ENCODE assay signal across 14 cellular contexts in the genomic region with DNA sequence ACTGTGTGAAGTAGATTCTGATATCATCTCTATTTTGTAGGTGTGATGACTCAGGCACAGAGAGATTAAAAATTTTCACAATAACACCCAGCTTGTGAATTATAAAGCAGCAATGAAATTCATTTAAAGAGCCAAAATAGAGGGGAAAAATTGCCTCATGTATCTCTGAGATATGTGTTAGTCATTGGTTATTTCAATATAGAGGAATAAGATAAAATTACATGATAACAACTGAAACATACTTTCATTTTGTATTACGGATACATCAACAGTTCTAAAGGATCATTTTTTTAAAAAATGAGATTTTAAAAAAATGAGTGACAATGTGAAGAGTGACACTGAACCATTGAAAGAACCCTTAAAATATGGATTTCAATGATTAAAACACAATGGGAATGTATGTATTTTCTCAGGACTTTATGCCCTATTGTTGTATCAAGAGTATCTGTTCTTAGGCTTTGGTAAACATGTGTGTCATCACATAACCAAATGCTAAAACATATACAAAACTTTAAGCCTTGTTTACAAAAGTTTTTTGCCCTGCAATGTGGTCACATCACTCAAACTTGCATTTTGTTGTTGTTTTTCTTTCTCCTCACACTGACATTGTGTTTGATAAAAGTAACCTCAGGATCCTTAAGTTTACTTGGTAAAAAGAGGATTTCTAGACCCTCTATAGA.
DNase-seq lines count a peak whose midpoint lies in the region; ATAC-seq and TF ChIP-seq lines count a peak whose summit lies in the region.
"Had no signal": no experiment of that assay in that cellular context is flagged by ENCODE, and none has a peak within 500 bp of the region (broad histone marks: within the 10 kb centered on the region; RNA-seq: fewer than 3 reads in every experiment).

No MANE protein-coding gene starts in this region.

- no peak overlapping the region for H2BK20ac ChIP-seq in H9 (ENCODE audit: low read depth, low read length, poor library complexity, severe bottlenecking)

- DNase-seq in H9 (no peak), SJSA1 (ENCODE audit: low read depth in 1 of 2, low spot score in 2 of 2) (peak in 1 of 2 experiments; percentile 58), endodermal cell (no peak), omental fat pad (ENCODE audit: low spot score) (no peak)
- no peak for DNase-seq in central memory CD4-positive, alpha-beta T cell
- DNase-seq in effector memory CD4-positive, alpha-beta T cell, result no peak
- DNase-seq: activated CD4-positive, alpha-beta T cell treated with anti-CD3 and anti-CD28 coated beads for 4 hours; activated T-cell treated with anti-CD3 and anti-CD28 coated beads, Interleukin-2, amount 50 U/mL, for 48 hours; DMS79 treated with DMSO at 0.1 percent for 48 hours; NCI-H526; stimulated activated CD4-positive, alpha-beta T cell treated with anti-CD3 and anti-CD28 coated beads, Interleukin-1b, Interleukin-23, amount 100 ng/mL, for 48 hours had no signal

- H3K14ac ChIP-seq in H9 (ENCODE audit: insufficient read depth, low read length), result no peak overlapping the region

- no peaks in the 10 kb centered on the region for H3K27me3 ChIP-seq in H9 (ENCODE audit: insufficient read depth, low read length)
- no peaks in the 10 kb centered on the region for H3K27me3 ChIP-seq in SJSA1 (replicated peaks)
- no peaks in the 10 kb centered on the region for H3K27me3 ChIP-seq in endodermal cell (ENCODE audit: control insufficient read depth, insufficient read depth, low read length, poor library complexity, severe bottlenecking)
- no peaks in the 10 kb centered on the region for H3K27me3 ChIP-seq in effector memory CD4-positive, alpha-beta T cell (replicated peaks; ENCODE audit: control insufficient read depth, insufficient read depth, low read length, poor library complexity, severe bottlenecking)
- H3K27me3 ChIP-seq: tibial nerve had no signal

- H3K9ac ChIP-seq in H9 (ENCODE audit: extremely low read depth, insufficient read length, low read length) (no peak overlapping the region), endodermal cell (ENCODE audit: extremely low read depth, low read length, poor library complexity, severe bottlenecking) (no peak overlapping the region)

- no peaks in the 10 kb centered on the region for H3K9me3 ChIP-seq in H9 (ENCODE audit: control insufficient read depth, low read depth, low read length)
- no peaks in the 10 kb centered on the region for H3K9me3 ChIP-seq in SJSA1 (replicated peaks)
- no peaks in the 10 kb centered on the region for H3K9me3 ChIP-seq in endodermal cell (ENCODE audit: control insufficient read depth, low read length)
- H3K9me3 ChIP-seq in effector memory CD4-positive, alpha-beta T cell (ENCODE audit: control insufficient read depth, low read length), result no peaks in the 10 kb centered on the region
- H3K9me3 ChIP-seq: tibial nerve had no signal

- no peak overlapping the region for H3K18ac ChIP-seq in H9 (ENCODE audit: insufficient read length, low read depth, low read length)

- H3K27ac ChIP-seq in H9 (ENCODE audit: insufficient read length, low read depth, low read length), result no peak overlapping the region
- H3K27ac ChIP-seq in SJSA1, result peak overlapping the region; percentile 48
- H3K27ac ChIP-seq in endodermal cell (ENCODE audit: low read depth, low read length), result no peak overlapping the region
- no peak overlapping the region for H3K27ac ChIP-seq in effector memory CD4-positive, alpha-beta T cell (ENCODE audit: insufficient read depth, low read length, poor library complexity, severe bottlenecking)
- H3K27ac ChIP-seq: C4-2B, tibial nerve had no signal

- no peak overlapping the region for H3K4me2 ChIP-seq in H9 (ENCODE audit: insufficient read depth, insufficient read length, low read length)

- H3K36me3 ChIP-seq in SJSA1 (no peaks in the 10 kb centered on the region), endodermal cell (ENCODE audit: control insufficient read depth, insufficient read depth, low read length) (no peaks in the 10 kb centered on the region)
- no peaks in the 10 kb centered on the region for H3K36me3 ChIP-seq in effector memory CD4-positive, alpha-beta T cell (ENCODE audit: control insufficient read depth, insufficient read depth, low read length)
- H3K36me3 ChIP-seq: tibial nerve had no signal

- H3K23me2 ChIP-seq in H9 (ENCODE audit: insufficient read length, low read depth, low read length, poor library complexity, severe bottlenecking), result no peaks in the 10 kb centered on the region

- H2BK5ac ChIP-seq in H9 (ENCODE audit: insufficient read length, low read length), result no peak overlapping the region

- H3K9me3 Mint-ChIP-seq in H9, result no peaks in the 10 kb centered on the region
- no peaks in the 10 kb centered on the region for H3K9me3 Mint-ChIP-seq in endodermal cell

- ATAC-seq in omental fat pad (ENCODE audit: low FRiP score) (peak; percentile 37), HG02588 (IDR thresholded peaks at IDR 0.05; ENCODE audit: unreplicated experiment) (no peak)

- no peak overlapping the region for H2BK15ac ChIP-seq in H9 (ENCODE audit: low read depth, low read length)

- H3K36me3 Mint-ChIP-seq in H9 (ENCODE audit: insufficient read depth in 1 of 3, low read depth in 3 of 3) (no peaks in the 10 kb centered on the region), endodermal cell (ENCODE audit: low read depth) (no peaks in the 10 kb centered on the region)

- no peak overlapping the region for H2BK120ac ChIP-seq in H9 (ENCODE audit: low read depth, low read length, poor library complexity, severe bottlenecking)

- no peaks in the 10 kb centered on the region for H3K79me2 ChIP-seq in H9 (ENCODE audit: insufficient read depth, low read length)

- no peak overlapping the region for H4K5ac ChIP-seq in H9 (ENCODE audit: insufficient read length, low read depth, low read length)

- H2AK5ac ChIP-seq in H9 (ENCODE audit: insufficient read length, low read length), result no peak overlapping the region

- H4K20me1 ChIP-seq in H9 (ENCODE audit: control insufficient read depth, insufficient read depth, insufficient read length), result no peaks in the 10 kb centered on the region

- H3K27me3 Mint-ChIP-seq in H9 (ENCODE audit: low read depth), result no peaks in the 10 kb centered on the region
- H3K27me3 Mint-ChIP-seq in endodermal cell (ENCODE audit: insufficient read depth), result no peaks in the 10 kb centered on the region

- no peak overlapping the region for H2BK12ac ChIP-seq in H9 (ENCODE audit: insufficient read length, low read depth, low read length)

- no peak overlapping the region for H4K91ac ChIP-seq in H9 (ENCODE audit: insufficient read length, low read depth, low read length)

- H3K4me1 ChIP-seq in H9 (ENCODE audit: insufficient read depth, low read length) (peaks cover 2% of the 10 kb centered on the region; the same call in 1 of the 2 replicates), SJSA1 (replicated peaks) (peaks cover 22% of the 10 kb centered on the region), endodermal cell (ENCODE audit: control insufficient read depth, insufficient read depth, low read length) (no peaks in the 10 kb centered on the region)
- no peaks in the 10 kb centered on the region for H3K4me1 ChIP-seq in effector memory CD4-positive, alpha-beta T cell (ENCODE audit: control insufficient read depth, insufficient read depth, low read length, poor library complexity, severe bottlenecking)
- H3K4me1 ChIP-seq: tibial nerve had no signal

- H3T11ph ChIP-seq in H9 (ENCODE audit: low read length), result no peak overlapping the region

- TF ChIP-seq CTCF in H9 (conservative IDR thresholded peaks at IDR 0.05) (no peak), endodermal cell (conservative IDR thresholded peaks at IDR 0.05) (no peak), omental fat pad (IDR thresholded peaks at IDR 0.05) (no peak)

- WGBS in H9 (ENCODE audit: extremely low coverage, insufficient read length, low lambda C conversion rate), result no CpG with 5 or more reads among the region's 1 CpG
- WGBS in endodermal cell (ENCODE audit: insufficient coverage in 1 of 2, insufficient read length in 1 of 2), 2 experiments, result 100% methylated on average over 1 of the region's 1 CpG; no CpG with 5 or more reads in 1 of the 2 experiments

- H3K4me1 Mint-ChIP-seq in H9, result peaks cover 7 to 10% of the 10 kb centered on the region in 2 experiments; a peak in 3 of 4 replicates
- H3K4me1 Mint-ChIP-seq in endodermal cell, result peaks cover 19% of the 10 kb centered on the region

- peak overlapping the region; percentile 15 to 68 (median 65); a peak in 3 of 7 replicates for H3K27ac Mint-ChIP-seq in H9
- peak overlapping the region; percentile 79 for H3K27ac Mint-ChIP-seq in endodermal cell

- no peak overlapping the region for H3K56ac ChIP-seq in H9 (ENCODE audit: insufficient read length, low read depth, low read length)

- no peak overlapping the region for H3K4ac ChIP-seq in H9 (ENCODE audit: low read depth, low read length)

- H2AFZ ChIP-seq in H9 (ENCODE audit: low read length), result no peak overlapping the region

- H3K4me3 Mint-ChIP-seq in H9, result no peak overlapping the region
- no peak overlapping the region for H3K4me3 Mint-ChIP-seq in endodermal cell

- no peak overlapping the region for H3K4me3 ChIP-seq in SJSA1
- H3K4me3 ChIP-seq in endodermal cell (ENCODE audit: low read length), result no peak overlapping the region
- H3K4me3 ChIP-seq in effector memory CD4-positive, alpha-beta T cell (ENCODE audit: insufficient read depth, low read depth, low read length, poor library complexity, severe bottlenecking), result no peak overlapping the region
- H3K4me3 ChIP-seq: tibial nerve had no signal

- H3K23ac ChIP-seq in H9 (ENCODE audit: insufficient read length, low read depth, low read length), result no peak overlapping the region

- H3K79me1 ChIP-seq in H9 (ENCODE audit: insufficient read depth, low read depth, low read length, poor library complexity, severe bottlenecking), result no peaks in the 10 kb centered on the region

- no peak overlapping the region for H4K8ac ChIP-seq in H9 (replicated peaks; ENCODE audit: insufficient read length, low read depth, low read length)
